ENCODE assay signal across 20 cellular contexts in the genomic region with DNA sequence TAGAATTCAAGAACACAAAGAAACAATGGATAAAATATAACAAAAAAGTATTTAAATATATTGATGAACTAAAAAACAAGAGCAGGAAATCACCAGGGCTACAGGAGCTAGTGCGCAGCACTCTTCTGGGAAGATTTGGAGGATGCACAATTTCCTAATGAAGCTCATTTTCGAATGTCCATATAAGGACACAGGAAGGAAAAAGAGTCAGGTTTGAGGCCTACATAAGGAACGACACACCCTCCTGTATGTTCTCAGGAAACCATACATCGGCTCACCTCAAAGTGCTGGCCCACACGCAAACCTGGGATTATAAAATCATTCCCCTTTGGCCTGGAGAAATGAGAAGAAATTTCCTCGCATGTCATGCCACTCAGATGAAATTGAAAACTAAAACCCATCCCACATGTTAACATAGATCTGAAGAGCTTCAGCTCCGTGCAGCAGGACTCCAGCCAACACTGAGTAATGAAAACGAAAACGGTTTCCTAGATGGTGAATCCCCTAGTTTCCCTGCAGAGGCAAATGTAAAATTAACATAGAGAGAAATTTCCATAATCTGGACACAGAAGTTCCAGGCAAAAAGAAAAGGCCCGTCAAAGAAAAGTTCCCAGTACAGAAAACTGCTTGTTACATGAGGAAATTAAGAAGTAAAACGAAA.
DNase-seq lines count a peak whose midpoint lies in the region; ATAC-seq and TF ChIP-seq lines count a peak whose summit lies in the region.
"Had no signal": no experiment of that assay in that cellular context is flagged by ENCODE, and none has a peak within 500 bp of the region (broad histone marks: within the 10 kb centered on the region; RNA-seq: fewer than 3 reads in every experiment).

No MANE protein-coding gene starts in this region.

- CTCF ChIA-PET in RWPE1 (lab: Yijun Ruan, JAX): no interaction called here

- no peak for TF ChIP-seq CTCF in RWPE1 (conservative IDR thresholded peaks at IDR 0.05; ENCODE audit: low read depth)

- POLR2A ChIA-PET in RWPE1 (lab: Yijun Ruan, JAX; ENCODE audit: low non-redundant PET): no interaction called here

- H3K27ac ChIP-seq in RWPE1: no peak overlapping the region
- H3K27ac ChIP-seq: GM23248, Peyer's patch had no signal

- no peak for ATAC-seq in HG03457 (IDR thresholded peaks at IDR 0.05; ENCODE audit: unreplicated experiment)
- ATAC-seq: HCT116, SK-N-SH treated with all-trans-retinoic acid at 6 μM for 48 hours had no signal

- DNase-seq in A172 (ENCODE audit: low spot score) (peak; percentile 9), DMS53 (lab: John Stamatoyannopoulos, UW) (peak; percentile 97), NCI-H748 treated with DMSO at 0.1 percent for 48 hours (lab: John Stamatoyannopoulos, UW) (peak; percentile 84), dermis blood vessel endothelial cell (peak; percentile 22), activated gamma-delta T cell (lab: John Stamatoyannopoulos, UW) (no peak), RWPE1 (ENCODE audit: low spot score) (no peak)
- DNase-seq: CD4-positive, CD25-positive, alpha-beta regulatory T cell; DMS79 treated with DMSO at 0.1 percent for 48 hours; GM23248; KG1; NCI-H1048; NCI-H1436 treated with DMSO at 0.1 percent for 48 hours; NCI-H2081 treated with DMSO at 0.1 percent for 48 hours; NCI-H2227 treated with DMSO at 0.1 percent for 48 hours; NCI-H526 treated with DMSO at 0.1 percent for 48 hours; Peyer's patch; Right ventricle myocardium superior had no signal

Comparison
In these comparisons a context has a peak if more than half of its experiments do, and no peak if none do; other contexts are left out.
1. DNase-seq: peak in A172 (single experiment), DMS53 (single experiment), NCI-H748 treated with DMSO at 0.1 percent for 48 hours (single experiment) and dermis blood vessel endothelial cell (single experiment); none in activated gamma-delta T cell (single experiment) and RWPE1 (single experiment).